Comparison of ENCODE assay signal across 13 cellular contexts in genomic region chr3:101854608-101855304, GRCh38. TPM values are rescaled to one million over a fixed set of nuclear protein-coding genes. Genes with fewer than 3 reads are reported as not detected.
DNase-seq lines count a peak whose midpoint lies in the region; ATAC-seq, FAIRE-seq and TF ChIP-seq lines count a peak whose summit lies in the region.
"Had no signal": no experiment of that assay in that cellular context is flagged by ENCODE, and none has a peak within 500 bp of the region (broad histone marks: within the 10 kb centered on the region; RNA-seq: fewer than 3 reads in every experiment).

No MANE protein-coding gene starts in this region.

- peak overlapping the region in 1 of 2 experiments; percentile 8; a peak in 1 of 4 replicates for H3K27ac ChIP-seq in SK-N-SH (ENCODE audit: low read depth in 2 of 2, low read length in 1 of 2)
- peak overlapping the region in 3 of 4 donors; percentile 41 to 99 (median 51) for H3K27ac ChIP-seq in esophagus muscularis mucosa (replicated peaks in 1 of 4)
- H3K27ac ChIP-seq in small intestine (ENCODE audit: low read depth in 1 of 2, low read length in 1 of 2) = peak overlapping the region; percentile 68 to 82

- peaks cover 50% of the 10 kb centered on the region for H3F3A ChIP-seq in SK-N-SH (replicated peaks; ENCODE audit: insufficient read depth)

- WGBS in SK-N-SH (ENCODE audit: low lambda C conversion rate) = 86% methylated on average over 2 of the region's 2 CpGs
- 97% methylated on average over 2 of the region's 2 CpGs for WGBS in esophagus muscularis mucosa
- 19 to 66% (median 39%) methylated on average over 2 of the region's 2 CpGs for WGBS in small intestine, 3 donors
- 79% methylated on average over 2 of the region's 2 CpGs for WGBS in lower leg skin, 2 donors

- H3K9me3 ChIP-seq in SK-N-SH (no peaks in the 10 kb centered on the region), esophagus muscularis mucosa (no peaks in the 10 kb centered on the region), small intestine (ENCODE audit: control insufficient read depth, low read depth) (no peaks in the 10 kb centered on the region)

- TF ChIP-seq EP300 in SK-N-SH (IDR thresholded peaks at IDR 0.05; ENCODE audit: borderline replicate concordance in 1 of 2, low read depth in 1 of 2, low read length in 1 of 2) = no peak
- TF ChIP-seq EP300 in esophagus muscularis mucosa (IDR thresholded peaks at IDR 0.05) = no peak

- FAIRE-seq in small intestine (lab: Jason Lieb, UNC) = no peak
- FAIRE-seq: islet of Langerhans had no signal

- peaks cover 78 to 83% of the 10 kb centered on the region in 2 experiments for H3K36me3 ChIP-seq in SK-N-SH (replicated peaks in 1 of 2; ENCODE audit: control insufficient read depth in 1 of 2, insufficient read depth in 2 of 2, low read length in 1 of 2)
- peaks cover 72 to 83% (median 79%) of the 10 kb centered on the region in 4 donors for H3K36me3 ChIP-seq in esophagus muscularis mucosa
- H3K36me3 ChIP-seq in small intestine (ENCODE audit: control insufficient read depth in 2 of 2, insufficient read depth in 2 of 2, low read length in 2 of 2) = peaks cover 15 to 35% of the 10 kb centered on the region in 2 donors

- POLR2A ChIA-PET in SK-N-SH (lab: Yijun Ruan, JAX) = no interaction called here

- H4K20me1 ChIP-seq in SK-N-SH (ENCODE audit: insufficient read depth) = peaks cover 56% of the 10 kb centered on the region

- H3K4me1 ChIP-seq in SK-N-SH (ENCODE audit: control insufficient read depth in 1 of 2, insufficient read depth in 2 of 2, low read depth in 1 of 2, low read length in 1 of 2) = peaks cover 2 to 3% of the 10 kb centered on the region in 2 experiments; a peak in 3 of 4 replicates
- peaks cover 0 to 75% (median 53%) of the 10 kb centered on the region in 4 donors for H3K4me1 ChIP-seq in esophagus muscularis mucosa
- H3K4me1 ChIP-seq in small intestine (ENCODE audit: control insufficient read depth in 2 of 2, insufficient read depth in 1 of 2, low read depth in 1 of 2, low read length in 1 of 2) = peaks cover 0 to 11% of the 10 kb centered on the region in 2 donors

- no peaks in the 10 kb centered on the region for H3K9me2 ChIP-seq in SK-N-SH

- no peak overlapping the region for H2AFZ ChIP-seq in SK-N-SH (ENCODE audit: low read depth)

- no peak for TF ChIP-seq CTCF in SK-N-SH (IDR thresholded peaks at IDR 0.05)
- TF ChIP-seq CTCF in esophagus muscularis mucosa (IDR thresholded peaks at IDR 0.05) = no peak
- TF ChIP-seq CTCF in lower leg skin (IDR thresholded peaks at IDR 0.05) = no peak

- in situ Hi-C loops in SK-MEL-5 (cut with HindIII; ENCODE audit: low pct_unique_long_range_greater_than_20kb, low sequenced_read_pairs) = no loop called here

- TF ChIP-seq RAD21 in SK-N-SH (IDR thresholded peaks at IDR 0.05; ENCODE audit: low read length) = no peak

- TF ChIP-seq POLR2A in esophagus muscularis mucosa (IDR thresholded peaks at IDR 0.05; ENCODE audit: low read depth) (no peak), lower leg skin (IDR thresholded peaks at IDR 0.05) (no peak)

- no peak overlapping the region for H3K4me3 ChIP-seq in SK-N-SH (ENCODE audit: low read depth in 2 of 2, low read length in 1 of 2)
- H3K4me3 ChIP-seq in esophagus muscularis mucosa = peak overlapping the region; percentile 2 to 96 (median 92)
- peak overlapping the region in 1 of 2 donors; percentile 48 for H3K4me3 ChIP-seq in small intestine (ENCODE audit: low read depth in 1 of 2, low read length in 2 of 2)
- no peak overlapping the region for H3K4me3 ChIP-seq in lower leg skin (ENCODE audit: low read depth, poor library complexity, severe bottlenecking)

- intact Hi-C loops in esophagus muscularis mucosa (cut with DNase I) = no loop called here
- intact Hi-C loops in lower leg skin (cut with DNase I; ENCODE audit: low total_unique reads) = loop anchor here (10.0 kb wide), 1 partner anchor 340 kb away; no protein-coding TSS in a partner anchor

- DNase-seq in SK-N-SH (no peak), SK-MEL-5 (ENCODE audit: low read depth, low spot score) (peak; percentile 10), esophagus muscularis mucosa (ENCODE audit: extremely low spot score) (no peak), small intestine (peak; percentile 87), lower leg skin (ENCODE audit: low spot score in 2 of 2) (no peak)
- no peak for DNase-seq in activated CD4-positive, CD25-positive, alpha-beta regulatory T cell (lab: John Stamatoyannopoulos, UW)
- DNase-seq: DMS79, H9, NCI-H1694, T1000 had no signal

- CTCF ChIA-PET in SK-N-SH (lab: Yijun Ruan, JAX) = interaction anchor here (1.6 kb wide), 1 partner anchor 374 kb away, joined by 5 read pairs; no protein-coding TSS in a partner anchor

- no peak overlapping the region for H3K9ac ChIP-seq in SK-N-SH

- 0 out of 2 replicates have a peak overlapping the region, but pooled peaks have one; percentile 89 for H3K4me2 ChIP-seq in SK-N-SH

- ATAC-seq in SK-N-SH treated with all-trans-retinoic acid at 6 μM for 48 hours (no peak), GM18858 (IDR thresholded peaks at IDR 0.05; ENCODE audit: unreplicated experiment) (no peak)

- no peaks in the 10 kb centered on the region for H3K27me3 ChIP-seq in SK-N-SH (ENCODE audit: insufficient read depth)
- no peaks in the 10 kb centered on the region for H3K27me3 ChIP-seq in esophagus muscularis mucosa
- H3K27me3 ChIP-seq in small intestine (ENCODE audit: control insufficient read depth in 2 of 2, insufficient read depth in 2 of 2, low read length in 2 of 2) = no peaks in the 10 kb centered on the region

- peaks cover 79% of the 10 kb centered on the region for H3K79me2 ChIP-seq in SK-N-SH (ENCODE audit: insufficient read depth)

TF ChIP-seq in SK-N-SH, 30 proteins besides CTCF, POLR2A, EP300 and RAD21:
- TF ChIP-seq GATA2 (CRISPR knock-in tag; IDR thresholded peaks at IDR 0.05) = no peak
- TF ChIP-seq RFX5 (IDR thresholded peaks at IDR 0.05; ENCODE audit: low read length) = no peak
- no peak for TF ChIP-seq NRF1 (IDR thresholded peaks at IDR 0.05; ENCODE audit: low read depth, low read length)
- TF ChIP-seq REST (IDR thresholded peaks at IDR 0.05; ENCODE audit: low read depth, low read length) = no peak

TF ChIP-seq in SK-N-SH treated with all-trans-retinoic acid at 6 μM for 48 hours, 23 proteins besides CTCF, POLR2A, EP300 and RAD21:
- no peak for TF ChIP-seq CSRNP3 (CRISPR knock-in tag; IDR thresholded peaks at IDR 0.05)
- no peak for TF ChIP-seq ISL1 (CRISPR knock-in tag; IDR thresholded peaks at IDR 0.05)
- TF ChIP-seq ESRRG (CRISPR knock-in tag; IDR thresholded peaks at IDR 0.05) = no peak
- TF ChIP-seq TOX (CRISPR knock-in tag; IDR thresholded peaks at IDR 0.05; ENCODE audit: borderline replicate concordance) = no peak

RNA-seq across cellular contexts. Expression of gene NFKBIZ, which starts 5.4 kb away (rescaled TPM):
- 59.9 and 70.9 TPM in 2 replicates for polyA plus RNA-seq in SK-N-SH (2012; rRNA removed)
- polyA plus RNA-seq in SK-N-SH (2012; cell fraction: cytosol; rRNA removed) = 28.0 and 28.4 TPM in 2 replicates
- polyA plus RNA-seq in SK-N-SH (2012; cell fraction: nucleus; rRNA removed) = 221 and 343 TPM in 2 replicates
- total RNA-seq in SK-MEL-5 (2014; rRNA removed; shearing (Covaris generic)) = 69.0 and 77.5 TPM in 2 replicates
- polyA plus RNA-seq in SK-MEL-5 (2015; cell fraction: cytosol; rRNA removed) = 117 and 142 TPM in 2 replicates
- 838 and 953 TPM in 2 replicates for polyA plus RNA-seq in SK-MEL-5 (2015; cell fraction: nucleus; rRNA removed)
- total RNA-seq in esophagus muscularis mucosa = 100 to 1,000 TPM in 1 of 4 donors, 10 to 100 TPM in 3; 49.8 to 103 (median 95.4) TPM
- polyA plus RNA-seq in small intestine = 10 to 100 TPM; 10.3 to 27.1 (median 23.7) TPM
- total RNA-seq in lower leg skin = 100 to 1,000 TPM; 155 to 440 (median 310) TPM

Comparison
In these comparisons a context has a peak if more than half of its experiments do, and no peak if none do; other contexts are left out.
1. DNase-seq: peak in SK-MEL-5 (single experiment) and small intestine (single experiment); none in SK-N-SH (single experiment), esophagus muscularis mucosa (single experiment), lower leg skin (0 of 2) and activated CD4-positive, CD25-positive, alpha-beta regulatory T cell (0 of 4).
2. H3K4me3 ChIP-seq: peak in esophagus muscularis mucosa (4 of 4); none in SK-N-SH (0 of 2) and lower leg skin (single experiment).